ENCODE assay signal across 8 cellular contexts in genomic region chr19:46787040-46787330, GRCh38. TPM values are rescaled to one million over a fixed set of nuclear protein-coding genes. Genes with fewer than 3 reads are reported as not detected.
A peak's percentile ranks its signal among the peaks of the same experiment; 100 is the strongest.
DNase-seq lines count a peak whose midpoint lies in the region; ATAC-seq and TF ChIP-seq lines count a peak whose summit lies in the region.

No MANE protein-coding gene starts in this region.

- H4K91ac ChIP-seq in IMR-90 (ENCODE audit: insufficient read depth, low read depth, low read length) = peak overlapping the region; percentile 73

- no peak for TF ChIP-seq RAD21 in IMR-90 (IDR thresholded peaks at IDR 0.05; ENCODE audit: low read length)

- POLR2A ChIA-PET in IMR-90 (lab: Charles Lee; ENCODE audit: unreplicated experiment) = interaction anchor here (1.2 kb wide), 1 partner anchor 445 kb away, joined by 4 read pairs; no protein-coding TSS in a partner anchor

- peak overlapping the region; percentile 82; the same call in 1 of the 2 replicates for H3K4me2 ChIP-seq in IMR-90 (ENCODE audit: low read depth, low read length)

- H4K20me1 ChIP-seq in IMR-90 (ENCODE audit: insufficient read depth, low read length) = peaks cover 52% of the 10 kb centered on the region

- H2AK5ac ChIP-seq in IMR-90 (ENCODE audit: low read depth, low read length) = peak overlapping the region; percentile 36

- H3K14ac ChIP-seq in IMR-90 (replicated peaks; ENCODE audit: low read depth, low read length) = peak overlapping the region; percentile 90

- peak overlapping the region; percentile 73 for H2BK5ac ChIP-seq in IMR-90 (ENCODE audit: low read depth, low read length, poor library complexity, severe bottlenecking)

- H2AFZ ChIP-seq in ACC112 (ENCODE audit: low read length, unreplicated experiment) = no peak overlapping the region
- H2AFZ ChIP-seq in IMR-90 (replicated peaks; ENCODE audit: low read length, poor library complexity) = peak overlapping the region; percentile 81

- peak overlapping the region; percentile 100 for H2AK9ac ChIP-seq in IMR-90 (replicated peaks; ENCODE audit: low read depth, low read length, poor library complexity)

- peak overlapping the region; percentile 96; the same call in 1 of the 2 replicates for H3K23ac ChIP-seq in IMR-90 (ENCODE audit: low read depth, low read length)

- in situ Hi-C loops in IMR-90 (cut with MboI; ENCODE audit: low sequenced_read_pairs) = loop anchor here (10.0 kb wide), 1 partner anchor 58 kb away; no protein-coding TSS in a partner anchor

- H3K9me3 ChIP-seq in IMR-90 (ENCODE audit: control insufficient read depth, insufficient read depth, low read length) (no peaks in the 10 kb centered on the region), muscle layer of colon (ENCODE audit: low read length) (no peaks in the 10 kb centered on the region)

- peak overlapping the region; percentile 99 for H3K9ac ChIP-seq in IMR-90 (ENCODE audit: low read depth, low read length)
- H3K9ac ChIP-seq in muscle layer of colon (ENCODE audit: low read length) = peak overlapping the region; percentile 51

- peaks cover 13 to 52% of the 10 kb centered on the region in 2 experiments; a peak in 3 of 4 replicates for H3K79me1 ChIP-seq in IMR-90 (ENCODE audit: low read depth in 1 of 2, low read length in 2 of 2)

- H3K4ac ChIP-seq in IMR-90 (ENCODE audit: low read depth, low read length) = peak overlapping the region; percentile 87

- H2BK120ac ChIP-seq in IMR-90 (ENCODE audit: low read depth, low read length) = peak overlapping the region; percentile 66; the same call in 1 of the 2 replicates

- intact Hi-C loops in IMR-90 (cut with micrococcal nuclease) = no loop called here

- CTCF ChIA-PET in IMR-90 (lab: Yijun Ruan, JAX) = interaction anchor here (0.6 to 1.4 kb wide), 3 partner anchors 12 to 54 kb away, joined by 3 to 6 read pairs (median 4); no protein-coding TSS in a partner anchor

- H3K27me3 ChIP-seq in ACC112 (ENCODE audit: insufficient read depth, low read length) = no peaks in the 10 kb centered on the region
- no peaks in the 10 kb centered on the region for H3K27me3 ChIP-seq in IMR-90 (ENCODE audit: control insufficient read depth, insufficient read depth, low read length)
- no peaks in the 10 kb centered on the region for H3K27me3 ChIP-seq in muscle layer of colon (ENCODE audit: control insufficient read depth in 1 of 2, insufficient read depth in 2 of 2, low read length in 2 of 2)

- 0% methylated on average over 3 of the region's 5 CpGs; no CpG with 5 or more reads in 1 of the 2 experiments for WGBS in IMR-90 (ENCODE audit: extremely low coverage in 2 of 2, insufficient read length in 1 of 2), 2 experiments

- ATAC-seq in IMR-90 (ENCODE audit: low read depth) = no peak
- ATAC-seq in HG03342 (IDR thresholded peaks at IDR 0.05; ENCODE audit: unreplicated experiment) = no peak
- no peak for ATAC-seq in GM18520 (IDR thresholded peaks at IDR 0.05; ENCODE audit: unreplicated experiment)

- DNase-seq in IMR-90 (no peak), cardiac fibroblast (ENCODE audit: low read depth in 2 of 2) (no peak), NCI-H2081 treated with DMSO at 0.1 percent for 48 hours (lab: John Stamatoyannopoulos, UW) (no peak), NCI-H1092 treated with DMSO at 0.1 percent for 48 hours (lab: John Stamatoyannopoulos, UW) (no peak)

- no peak overlapping the region for H2BK20ac ChIP-seq in IMR-90 (ENCODE audit: low read depth, low read length)

- H4K5ac ChIP-seq in IMR-90 (ENCODE audit: low read depth, low read length) = peak overlapping the region; percentile 66

- peak overlapping the region; percentile 4 to 89; a peak in 3 of 4 replicates for H4K8ac ChIP-seq in IMR-90 (ENCODE audit: low read depth in 2 of 2, low read length in 2 of 2)

- TF ChIP-seq CTCF in IMR-90 (conservative IDR thresholded peaks at IDR 0.05; ENCODE audit: low read depth, low read length) (no peak), cardiac fibroblast (IDR thresholded peaks at IDR 0.05; ENCODE audit: low read depth, low read length) (no peak)

- 0 out of 3 replicates have a peak overlapping the region, but pooled peaks have one; percentile 1 for H2BK15ac ChIP-seq in IMR-90 (ENCODE audit: low read depth, low read length)

- H3K36me3 ChIP-seq in ACC112 (ENCODE audit: insufficient read depth, low read length) = peaks cover 6% of the 10 kb centered on the region; the same call in 1 of the 2 replicates
- H3K36me3 ChIP-seq in IMR-90 (ENCODE audit: control insufficient read depth, insufficient read depth, low read length) = peaks cover 32% of the 10 kb centered on the region
- peaks cover 7% of the 10 kb centered on the region for H3K36me3 ChIP-seq in muscle layer of colon (ENCODE audit: insufficient read depth, low read length)

- no peak; the same call in 1 of the 2 replicates for TF ChIP-seq POLR2A in IMR-90 (IDR thresholded peaks at IDR 0.05; ENCODE audit: low read depth, low read length)

- peak overlapping the region; percentile 76 for H3K18ac ChIP-seq in IMR-90 (ENCODE audit: low read depth, low read length)

- H3K56ac ChIP-seq in IMR-90 (ENCODE audit: extremely low read depth, insufficient read depth, low read length) = peak overlapping the region; percentile 98

- BruUV-seq in IMR-90 (replicated peaks; lab: Mats Ljungman, UMichigan) = no TSS peak

- H3K79me2 ChIP-seq in ACC112 (ENCODE audit: control insufficient read depth, insufficient read depth, low read length, unreplicated experiment) = peaks cover 58% of the 10 kb centered on the region

- H3K4me3 ChIP-seq in ACC112 (ENCODE audit: low read depth, low read length) = peak overlapping the region; percentile 97
- peak overlapping the region; percentile 97 for H3K4me3 ChIP-seq in IMR-90 (ENCODE audit: insufficient read depth, low read depth, low read length)
- H3K4me3 ChIP-seq in cardiac fibroblast (replicated peaks in 1 of 2; ENCODE audit: low read depth in 2 of 2, low read length in 2 of 2) = peak overlapping the region; percentile 70 to 78
- H3K4me3 ChIP-seq in muscle layer of colon (ENCODE audit: low read depth in 1 of 2, low read length in 2 of 2) = peak overlapping the region; percentile 75 to 79

- dilution Hi-C loops in IMR-90 (cut with HindIII; ENCODE audit: low sequenced_read_pairs, unreplicated experiment) = no loop called here

- H3K9me1 ChIP-seq in IMR-90 (ENCODE audit: insufficient read depth, low read length) = peaks cover 9% of the 10 kb centered on the region

- H3K4me1 ChIP-seq in ACC112 (ENCODE audit: control insufficient read depth, insufficient read depth, low read length, unreplicated experiment) = peaks cover 22% of the 10 kb centered on the region
- H3K4me1 ChIP-seq in IMR-90 (ENCODE audit: control insufficient read depth, insufficient read depth, low read length) = peaks cover 12% of the 10 kb centered on the region
- peaks cover 29% of the 10 kb centered on the region for H3K4me1 ChIP-seq in muscle layer of colon (ENCODE audit: insufficient read depth, low read length)

- H3K27ac ChIP-seq in ACC112 (ENCODE audit: low read depth, low read length) (peak overlapping the region; percentile 92), IMR-90 (ENCODE audit: insufficient read depth, low read length) (peak overlapping the region; percentile 84), muscle layer of colon (ENCODE audit: low read depth, low read length) (peak overlapping the region; percentile 18)

TF ChIP-seq in IMR-90, 13 proteins besides CTCF, POLR2A, EP300 and RAD21:
- no peak for TF ChIP-seq BHLHE40 (IDR thresholded peaks at IDR 0.05; ENCODE audit: low read depth, low read length)

RNA-seq across cellular contexts. Expression of gene SLC1A5, which starts 1.4 kb away (rescaled TPM):
- 105 and 142 TPM in 2 replicates for total RNA-seq in IMR-90 (2012; rRNA removed)
- polyA plus RNA-seq in IMR-90 (2012; rRNA removed) = 155 and 171 TPM in 2 replicates
- polyA plus RNA-seq in IMR-90 (2012; cell fraction: cytosol; rRNA removed) = 117 and 213 TPM in 2 replicates
- 88.4 and 128 TPM in 2 replicates for polyA plus RNA-seq in IMR-90 (2012; cell fraction: nucleus; rRNA removed; ENCODE audit: low replicate concordance)

RNA-seq across cellular contexts. Expression of gene STRN4, which starts 40.7 kb away (rescaled TPM):
- total RNA-seq in IMR-90 (2012; rRNA removed) = 36.7 and 37.8 TPM in 2 replicates
- 112 and 127 TPM in 2 replicates for polyA plus RNA-seq in IMR-90 (2012; rRNA removed)
- 111 and 127 TPM in 2 replicates for polyA plus RNA-seq in IMR-90 (2012; cell fraction: cytosol; rRNA removed)
- 158 and 365 TPM in 2 replicates for polyA plus RNA-seq in IMR-90 (2012; cell fraction: nucleus; rRNA removed; ENCODE audit: low replicate concordance)

RNA-seq across cellular contexts. Expression of gene FKRP, which starts 41.1 kb away (rescaled TPM):
- total RNA-seq in IMR-90 (2012; rRNA removed) = 5.8 and 6.1 TPM in 2 replicates
- 25.3 and 28.5 TPM in 2 replicates for polyA plus RNA-seq in IMR-90 (2012; rRNA removed)
- polyA plus RNA-seq in IMR-90 (2012; cell fraction: cytosol; rRNA removed) = 22.3 and 36.1 TPM in 2 replicates
- polyA plus RNA-seq in IMR-90 (2012; cell fraction: nucleus; rRNA removed; ENCODE audit: low replicate concordance) = 50.3 and 64.5 TPM in 2 replicates

Comparison
In these comparisons a context has a peak if more than half of its experiments do, and no peak if none do; other contexts are left out.
1. H3K27ac ChIP-seq: peak in every context shown above with its lines; median percentile 92 in ACC112; 84 in IMR-90; 18 in muscle layer of colon.